Comparison of ENCODE assay signal across 5 cellular contexts in genomic region chr9:86751956-86752355, GRCh38.
"Had no signal": no experiment of that assay in that cellular context is flagged by ENCODE, and none has a peak within 500 bp of the region (broad histone marks: within the 10 kb centered on the region; RNA-seq: fewer than 3 reads in every experiment).

No MANE protein-coding gene starts in this region.

- H3K27ac ChIP-seq: HL-60 had no signal

- ATAC-seq: HepG2, K562 had no signal

- FAIRE-seq: HepG2, HTR-8/SVneo, K562 had no signal

- DNase-seq: KBM-7 had no signal

- H3K4me3 ChIP-seq: K562 had no signal
